ENCODE assay signal across 24 cellular contexts in the genomic region with DNA sequence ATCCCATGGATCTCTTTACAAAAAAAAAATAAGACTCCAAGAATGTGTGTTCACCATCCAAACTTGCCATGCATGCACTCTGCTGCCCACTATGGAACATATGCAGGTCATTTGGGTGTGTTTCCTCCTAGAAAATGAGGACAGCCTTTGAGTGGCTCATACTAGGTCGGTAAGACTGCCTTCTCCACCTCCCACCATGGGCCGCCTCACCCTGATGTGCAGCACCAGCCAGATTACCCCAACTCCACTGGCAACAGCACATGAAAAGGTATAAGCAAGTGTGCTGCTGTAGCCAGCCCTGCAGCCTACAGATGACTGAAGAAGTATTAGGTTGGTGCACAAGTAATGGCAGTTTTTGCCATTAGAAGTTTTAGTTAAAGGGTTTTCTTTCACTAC.
A peak's percentile ranks its signal among the peaks of the same experiment; 100 is the strongest.
DNase-seq lines count a peak whose midpoint lies in the region; ATAC-seq and TF ChIP-seq lines count a peak whose summit lies in the region.
"Had no signal": no experiment of that assay in that cellular context is flagged by ENCODE, and none has a peak within 500 bp of the region (broad histone marks: within the 10 kb centered on the region; RNA-seq: fewer than 3 reads in every experiment).

No MANE protein-coding gene starts in this region.

- in situ Hi-C loops in Panc1 (cut with HindIII; ENCODE audit: low pct_unique_long_range_greater_than_20kb, low sequenced_read_pairs) (no loop called here), KBM-7 (cut with MboI; ENCODE audit: low pct_unique_long_range_greater_than_20kb, low sequenced_read_pairs) (no loop called here)

- POLR2A ChIA-PET in Panc1 (lab: Charles Lee) = no interaction called here

- H3K9ac ChIP-seq in parathyroid adenoma = no peak overlapping the region

- no peaks in the 10 kb centered on the region; the same call in 2 of the 3 replicates for H3K9me3 Mint-ChIP-seq in GM23338
- H3K9me3 Mint-ChIP-seq: T-helper 2 cell treated with Interferon-gamma antibody and Interleukin-4, amounts not matched to agents 5 μg/mL and 100 μg/mL, for 36 hours had no signal

- H3K9me3 ChIP-seq in Panc1 (ENCODE audit: control insufficient read depth, insufficient read depth, low read depth, low read length) = no peaks in the 10 kb centered on the region
- H3K9me3 ChIP-seq in parathyroid adenoma (ENCODE audit: control insufficient read depth, low read length) = no peaks in the 10 kb centered on the region
- H3K9me3 ChIP-seq: ascending aorta, Caco-2, stomach, tibial nerve had no signal

- H3K4me1 Mint-ChIP-seq in GM23338 = peaks cover 18% of the 10 kb centered on the region
- H3K4me1 Mint-ChIP-seq: activated CD4-positive, alpha-beta T cell treated with anti-CD3 and anti-CD28 coated beads for 36 hours had no signal

- H3K27ac Mint-ChIP-seq in GM23338 = peak overlapping the region; percentile 41; the same call in 1 of the 2 replicates
- H3K27ac Mint-ChIP-seq: activated CD4-positive, alpha-beta T cell treated with anti-CD3 and anti-CD28 coated beads for 36 hours; activated naive CD8-positive, alpha-beta T cell; T-helper 2 cell treated with Interferon-gamma antibody and Interleukin-4, amounts not matched to agents 5 μg/mL and 100 μg/mL, for 36 hours had no signal

- no peaks in the 10 kb centered on the region for H3K36me3 ChIP-seq in GM23338 (ENCODE audit: insufficient read depth)
- H3K36me3 ChIP-seq in Panc1 (ENCODE audit: control insufficient read depth, insufficient read depth, low read length) = no peaks in the 10 kb centered on the region
- no peaks in the 10 kb centered on the region for H3K36me3 ChIP-seq in parathyroid adenoma (ENCODE audit: control insufficient read depth, insufficient read depth, low read length)

- H3K27me3 ChIP-seq in GM23338 (ENCODE audit: insufficient read depth) (no peaks in the 10 kb centered on the region), Panc1 (ENCODE audit: control insufficient read depth, insufficient read depth, low read length) (no peaks in the 10 kb centered on the region), parathyroid adenoma (ENCODE audit: control insufficient read depth, insufficient read depth, low read length) (no peaks in the 10 kb centered on the region)
- H3K27me3 ChIP-seq: ascending aorta, stomach, tibial nerve had no signal

- intact Hi-C loops in Panc1 (cut with micrococcal nuclease; ENCODE audit: unreplicated experiment) = no loop called here

- BruUV-seq in Panc1 (replicated peaks; lab: Mats Ljungman, UMichigan) = TSS peak; percentile 58

- H3K4me1 ChIP-seq in GM23338 (ENCODE audit: insufficient read depth) (peaks cover 10% of the 10 kb centered on the region; the same call in 1 of the 2 replicates), Panc1 (ENCODE audit: control insufficient read depth, insufficient read depth, low read length) (no peaks in the 10 kb centered on the region), parathyroid adenoma (no peaks in the 10 kb centered on the region)
- H3K4me1 ChIP-seq: ascending aorta, Caco-2 had no signal

- H3K27ac ChIP-seq in GM23338 (ENCODE audit: low read depth) = no peak overlapping the region
- no peak overlapping the region for H3K27ac ChIP-seq in Panc1 (ENCODE audit: low read length)
- peak overlapping the region; percentile 16 for H3K27ac ChIP-seq in parathyroid adenoma
- H3K27ac ChIP-seq: ascending aorta, C4-2B, stomach had no signal

- H3K4me3 ChIP-seq in GM23338 (no peak overlapping the region), Panc1 (ENCODE audit: low read depth in 2 of 2, low read length in 2 of 2) (no peak overlapping the region), parathyroid adenoma (ENCODE audit: low read depth, low read length) (no peak overlapping the region)
- H3K4me3 ChIP-seq: ascending aorta, lung, stomach, tibial nerve had no signal

- TF ChIP-seq CTCF in GM23338 (conservative IDR thresholded peaks at IDR 0.05; ENCODE audit: low read depth in 2 of 2) (no peak), Panc1 (IDR thresholded peaks at IDR 0.05) (no peak), parathyroid adenoma (IDR thresholded peaks at IDR 0.05) (no peak)

- H3K4me2 ChIP-seq in GM23338 = peak overlapping the region; percentile 25; the same call in 1 of the 2 replicates
- no peak overlapping the region for H3K4me2 ChIP-seq in parathyroid adenoma (ENCODE audit: low read length)

- ATAC-seq in GM23338 (peak; percentile 45), Panc1 (no peak), GM19023 (IDR thresholded peaks at IDR 0.05; ENCODE audit: unreplicated experiment) (no peak)
- ATAC-seq: activated CD4-positive, alpha-beta T cell treated with anti-CD3 and anti-CD28 coated beads for 36 hours had no signal

- H3K36me3 Mint-ChIP-seq in GM23338 (ENCODE audit: low read depth) = no peaks in the 10 kb centered on the region

- peaks cover 3% of the 10 kb centered on the region for H3K27me3 Mint-ChIP-seq in GM23338 (ENCODE audit: insufficient read depth, low read depth, poor library complexity)
- H3K27me3 Mint-ChIP-seq: activated CD4-positive, alpha-beta T cell treated with anti-CD3 and anti-CD28 coated beads for 36 hours; activated naive CD8-positive, alpha-beta T cell had no signal

- H3K9me2 ChIP-seq in GM23338 (ENCODE audit: insufficient read depth) = no peaks in the 10 kb centered on the region

- H2AFZ ChIP-seq in GM23338 (no peak overlapping the region), parathyroid adenoma (no peak overlapping the region)

- no peaks in the 10 kb centered on the region for H3F3A ChIP-seq in GM23338 (replicated peaks; ENCODE audit: low read depth)

- CTCF ChIA-PET in Panc1 (lab: Charles Lee) = no interaction called here

- no peak overlapping the region for H3K4me3 Mint-ChIP-seq in GM23338
- H3K4me3 Mint-ChIP-seq: activated CD4-positive, alpha-beta T cell treated with anti-CD3 and anti-CD28 coated beads for 36 hours; activated naive CD8-positive, alpha-beta T cell; T-helper 2 cell treated with Interferon-gamma antibody and Interleukin-4, amounts not matched to agents 5 μg/mL and 100 μg/mL, for 36 hours had no signal

- H3K79me2 ChIP-seq in GM23338 (replicated peaks; ENCODE audit: insufficient read depth) (no peaks in the 10 kb centered on the region), parathyroid adenoma (no peaks in the 10 kb centered on the region)

- DNase-seq in GM23338 (ENCODE audit: low spot score) (no peak), Panc1 (ENCODE audit: low read depth, low spot score) (no peak), iPS-NIHi11 (ENCODE audit: low spot score) (peak; percentile 11), KBM-7 (no peak), HT-29 (ENCODE audit: low spot score) (no peak)
- DNase-seq: activated CD4-positive, alpha-beta T cell treated with anti-CD3 and anti-CD28 coated beads for 36 hours; activated CD8-positive, alpha-beta memory T cell treated with anti-CD3 and anti-CD28 coated beads for 24 hours; activated effector memory CD4-positive, alpha-beta T cell treated with Interleukin-2 at 50 U/mL for 16 hours; Caco-2; DND-41; Karpas-422; NCI-H1436; NCI-H2081 treated with DMSO at 0.1 percent for 48 hours; SHP77; stimulated activated CD4-positive, alpha-beta T cell treated with anti-CD3 and anti-CD28 coated beads, Interleukin-2, amount 100 ng/mL, for 24 hours; stomach had no signal

- no peaks in the 10 kb centered on the region for H4K20me1 ChIP-seq in GM23338 (replicated peaks; ENCODE audit: insufficient read depth)

TF ChIP-seq in GM23338, 12 proteins besides CTCF, POLR2A, EP300 and RAD21 (continues in another document):
- TF ChIP-seq EZH2 (IDR thresholded peaks at IDR 0.05; ENCODE audit: low read depth, unreplicated experiment) = no peak
- TF ChIP-seq, protein P1, sequence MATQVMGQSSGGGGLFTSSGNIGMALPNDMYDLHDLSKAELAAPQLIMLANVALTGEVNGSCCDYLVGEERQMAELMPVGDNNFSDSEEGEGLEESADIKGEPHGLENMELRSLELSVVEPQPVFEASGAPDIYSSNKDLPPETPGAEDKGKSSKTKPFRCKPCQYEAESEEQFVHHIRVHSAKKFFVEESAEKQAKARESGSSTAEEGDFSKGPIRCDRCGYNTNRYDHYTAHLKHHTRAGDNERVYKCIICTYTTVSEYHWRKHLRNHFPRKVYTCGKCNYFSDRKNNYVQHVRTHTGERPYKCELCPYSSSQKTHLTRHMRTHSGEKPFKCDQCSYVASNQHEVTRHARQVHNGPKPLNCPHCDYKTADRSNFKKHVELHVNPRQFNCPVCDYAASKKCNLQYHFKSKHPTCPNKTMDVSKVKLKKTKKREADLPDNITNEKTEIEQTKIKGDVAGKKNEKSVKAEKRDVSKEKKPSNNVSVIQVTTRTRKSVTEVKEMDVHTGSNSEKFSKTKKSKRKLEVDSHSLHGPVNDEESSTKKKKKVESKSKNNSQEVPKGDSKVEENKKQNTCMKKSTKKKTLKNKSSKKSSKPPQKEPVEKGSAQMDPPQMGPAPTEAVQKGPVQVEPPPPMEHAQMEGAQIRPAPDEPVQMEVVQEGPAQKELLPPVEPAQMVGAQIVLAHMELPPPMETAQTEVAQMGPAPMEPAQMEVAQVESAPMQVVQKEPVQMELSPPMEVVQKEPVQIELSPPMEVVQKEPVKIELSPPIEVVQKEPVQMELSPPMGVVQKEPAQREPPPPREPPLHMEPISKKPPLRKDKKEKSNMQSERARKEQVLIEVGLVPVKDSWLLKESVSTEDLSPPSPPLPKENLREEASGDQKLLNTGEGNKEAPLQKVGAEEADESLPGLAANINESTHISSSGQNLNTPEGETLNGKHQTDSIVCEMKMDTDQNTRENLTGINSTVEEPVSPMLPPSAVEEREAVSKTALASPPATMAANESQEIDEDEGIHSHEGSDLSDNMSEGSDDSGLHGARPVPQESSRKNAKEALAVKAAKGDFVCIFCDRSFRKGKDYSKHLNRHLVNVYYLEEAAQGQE (IDR thresholded peaks at IDR 0.05; ENCODE audit: unreplicated experiment) = no peak
